20 cellular contexts compared by ENCODE assay signal in the genomic region with DNA sequence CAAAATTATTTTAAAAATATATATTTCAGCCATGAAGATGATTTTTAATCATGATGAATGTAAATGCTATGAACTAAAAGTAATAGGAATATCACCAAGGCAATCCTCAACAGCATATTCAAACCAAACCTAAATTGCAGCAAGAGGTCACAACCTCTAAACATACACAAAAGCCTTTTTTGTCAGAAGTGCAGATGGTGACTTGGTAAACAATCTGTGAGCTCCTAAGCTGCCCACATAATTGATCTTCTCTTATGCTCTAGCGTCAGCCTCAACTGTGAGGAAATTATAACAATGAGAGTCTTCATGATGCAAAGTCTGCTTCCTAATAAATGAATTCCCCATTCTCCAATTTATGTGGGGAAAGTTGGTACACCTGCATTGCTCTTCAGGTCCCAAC.
"Had no signal": no experiment of that assay in that cellular context is flagged by ENCODE, and none has a peak within 500 bp of the region (broad histone marks: within the 10 kb centered on the region; RNA-seq: fewer than 3 reads in every experiment).

No MANE protein-coding gene starts in this region.

- ATAC-seq: effector memory CD8-positive, alpha-beta T cell; gastrocnemius medialis; left ventricle myocardium superior; natural killer cell; psoas muscle; stimulated activated naive CD8-positive, alpha-beta T cell treated with anti-CD3 and anti-CD28 coated beads, Interleukin-15, Interleukin-2, amounts not matched to agents 100 U/mL and 50 U/mL, for 24 hours had no signal

- DNase-seq: activated CD4-positive, alpha-beta memory T cell treated with anti-CD3 and anti-CD28 coated beads for 36 hours; activated CD4-positive, alpha-beta T cell treated with anti-CD3 and anti-CD28 coated beads for 48 hours; activated naive CD4-positive, alpha-beta T cell treated with anti-CD3 and anti-CD28 coated beads for 36 hours; activated T-cell treated with anti-CD3 and anti-CD28 coated beads, Interleukin-2, amount 50 U/mL, for 48 hours; amygdala; colonic mucosa; dorsolateral prefrontal cortex; effector memory CD8-positive, alpha-beta T cell; gastrocnemius medialis; hypothalamus; left ventricle myocardium superior; mammary epithelial cell; midbrain; natural killer cell; psoas muscle; stimulated activated CD4-positive, alpha-beta T cell treated with anti-CD3 and anti-CD28 coated beads, Interleukin-4, amount 100 ng/mL, for 4 hours; stimulated activated naive CD8-positive, alpha-beta T cell treated with anti-CD3 and anti-CD28 coated beads, Interleukin-15, Interleukin-2, amounts not matched to agents 100 U/mL and 50 U/mL, for 24 hours; upper lobe of left lung had no signal

- FAIRE-seq: bronchial epithelial cell, islet of Langerhans had no signal
